ENCODE assay signal across 9 cellular contexts in the genomic region with DNA sequence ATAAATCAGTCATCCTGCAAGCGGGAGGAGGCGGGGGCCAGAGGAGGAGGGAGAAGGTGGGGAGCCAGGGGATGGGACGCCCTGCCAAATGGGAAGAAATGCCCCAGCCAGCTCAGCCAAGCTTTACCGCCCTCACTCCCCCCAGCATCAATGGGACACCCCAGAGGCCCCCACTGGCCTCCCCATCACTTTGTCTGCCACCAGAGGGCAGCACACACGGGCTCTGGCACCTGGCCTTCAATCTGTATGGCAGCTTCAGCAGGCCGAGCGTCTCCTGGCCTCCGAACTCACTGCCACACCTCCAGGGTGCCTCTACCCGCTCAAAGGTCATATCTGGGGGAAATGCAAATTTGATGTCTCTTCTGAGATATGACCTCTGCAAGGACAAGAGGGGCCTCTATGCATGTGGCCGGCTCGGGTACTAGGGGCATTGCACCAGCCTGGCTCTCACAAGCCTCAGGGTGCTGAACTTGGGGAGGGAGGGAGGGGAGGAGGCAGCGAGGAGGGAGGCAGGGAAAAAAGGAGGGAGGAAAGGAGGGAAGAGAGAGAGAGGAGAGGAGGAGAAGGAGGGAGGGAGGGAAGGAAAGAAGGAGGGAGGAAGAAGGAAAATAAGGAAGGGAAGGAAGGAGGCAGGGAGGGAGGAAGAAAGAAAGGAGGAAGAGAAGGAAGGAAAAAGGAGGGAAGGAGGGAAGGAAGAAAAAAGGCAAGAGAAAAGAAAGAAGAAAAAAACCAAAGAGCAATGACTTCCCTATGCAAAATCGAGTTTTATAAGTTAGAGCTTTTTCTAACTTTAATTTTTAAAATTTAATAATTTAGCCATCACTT. TPM values are rescaled to one million over a fixed set of nuclear protein-coding genes. Genes with fewer than 3 reads are reported as not detected.
DNase-seq lines count a peak whose midpoint lies in the region; ATAC-seq and TF ChIP-seq lines count a peak whose summit lies in the region.
"Had no signal": no experiment of that assay in that cellular context is flagged by ENCODE, and none has a peak within 500 bp of the region (broad histone marks: within the 10 kb centered on the region; RNA-seq: fewer than 3 reads in every experiment).

No MANE protein-coding gene starts in this region.

- peaks cover 90% of the 10 kb centered on the region for H3K27me3 Mint-ChIP-seq in activated naive CD4-positive, alpha-beta T cell treated with anti-CD3 and anti-CD28 coated beads, Interleukin-2, amount 10 ng/mL, durations not matched to agents 7 days and 5 days

- H3K4me3 ChIP-seq in retinal pigment epithelial cell (ENCODE audit: low read length), result no peak overlapping the region

- intact Hi-C loops in Right ventricle myocardium superior (cut with DNase I), result loop anchor here (10.0 kb wide), 1 partner anchor 163 kb away; no protein-coding TSS in a partner anchor

- H3K4me1 Mint-ChIP-seq in activated naive CD4-positive, alpha-beta T cell treated with anti-CD3 and anti-CD28 coated beads, Interleukin-2, amount 10 ng/mL, durations not matched to agents 7 days and 5 days, result no peaks in the 10 kb centered on the region

- H3K4me3 Mint-ChIP-seq in activated naive CD4-positive, alpha-beta T cell treated with anti-CD3 and anti-CD28 coated beads, Interleukin-2, amount 10 ng/mL, durations not matched to agents 7 days and 5 days, result no peak overlapping the region

- DNase-seq in NCI-H146 (lab: John Stamatoyannopoulos, UW) (peak; percentile 34), NCI-H146 treated with DMSO at 0.1 percent for 48 hours (lab: John Stamatoyannopoulos, UW; ENCODE audit: unreplicated experiment) (no peak), HPDE6-E6E7 (ENCODE audit: extremely low spot score) (peak; percentile 58), SK-N-DZ (ENCODE audit: low spot score) (peak; percentile 61), Right ventricle myocardium superior (peak; percentile 65), retinal pigment epithelial cell (ENCODE audit: low read depth) (no peak), cortex of kidney (lab: John Stamatoyannopoulos, UW) (no peak)
- DNase-seq in activated naive CD4-positive, alpha-beta T cell treated with anti-CD3 and anti-CD28 coated beads, Interleukin-2, amount 10 ng/mL, durations not matched to agents 7 days and 5 days, result peak; percentile 76

- peak; percentile 83 for ATAC-seq in Right ventricle myocardium superior (ENCODE audit: poor library complexity)

- CTCF ChIA-PET in activated naive CD4-positive, alpha-beta T cell treated with anti-CD3 and anti-CD28 coated beads, Interleukin-2, amount 10 ng/mL, durations not matched to agents 7 days and 5 days (lab: Charles Lee), result interaction anchor here (0.7 to 2.0 kb wide), 7 partner anchors 11 to 44 kb away, joined by 3 to 9 read pairs (median 3); a partner anchor contains a TSS

- H3K36me3 Mint-ChIP-seq in activated naive CD4-positive, alpha-beta T cell treated with anti-CD3 and anti-CD28 coated beads, Interleukin-2, amount 10 ng/mL, durations not matched to agents 7 days and 5 days, result peaks cover 1% of the 10 kb centered on the region

- no peak overlapping the region for H3K27ac Mint-ChIP-seq in activated naive CD4-positive, alpha-beta T cell treated with anti-CD3 and anti-CD28 coated beads, Interleukin-2, amount 10 ng/mL, durations not matched to agents 7 days and 5 days

- peak; percentile 95 for TF ChIP-seq CTCF in retinal pigment epithelial cell (conservative IDR thresholded peaks at IDR 0.05; ENCODE audit: low read depth, low read length)

- H3K9me3 Mint-ChIP-seq in activated naive CD4-positive, alpha-beta T cell treated with anti-CD3 and anti-CD28 coated beads, Interleukin-2, amount 10 ng/mL, durations not matched to agents 7 days and 5 days, result no peaks in the 10 kb centered on the region

RNA-seq across cellular contexts. Expression of a gene that starts 0.7 kb away (rescaled TPM):
- 0.03 TPM in 1 of 2 replicates, not detected in the other for polyA plus RNA-seq in SK-N-DZ (2014; cell fraction: cytosol; rRNA removed)
- not detected in 2 replicates for polyA plus RNA-seq in SK-N-DZ (2014; cell fraction: nucleus; rRNA removed)
- not detected for total RNA-seq in Right ventricle myocardium superior
- total RNA-seq: pulmonary artery endothelial cell had no signal

RNA-seq across cellular contexts. Expression of a gene that starts 33.4 kb away (rescaled TPM):
- 11.2 and 14.0 TPM in 2 replicates for polyA plus RNA-seq in SK-N-DZ (2014; cell fraction: cytosol; rRNA removed)
- polyA plus RNA-seq in SK-N-DZ (2014; cell fraction: nucleus; rRNA removed), result 63.0 and 82.2 TPM in 2 replicates
- total RNA-seq in Right ventricle myocardium superior, result 45.9 TPM

RNA-seq across cellular contexts. Expression of a gene that starts 53.0 kb away (rescaled TPM):
- polyA plus RNA-seq in SK-N-DZ (2014; cell fraction: cytosol; rRNA removed), result 104 and 110 TPM in 2 replicates
- 280 and 394 TPM in 2 replicates for polyA plus RNA-seq in SK-N-DZ (2014; cell fraction: nucleus; rRNA removed)
- 49.0 TPM for total RNA-seq in Right ventricle myocardium superior

Comparison
In these comparisons a context has a peak if more than half of its experiments do, and no peak if none do; other contexts are left out.
1. DNase-seq: peak in NCI-H146 (single experiment), HPDE6-E6E7 (single experiment), SK-N-DZ (single experiment), activated naive CD4-positive, alpha-beta T cell treated with anti-CD3 and anti-CD28 coated beads, Interleukin-2, amount 10 ng/mL, durations not matched to agents 7 days and 5 days (single experiment) and Right ventricle myocardium superior (single experiment); none in NCI-H146 treated with DMSO at 0.1 percent for 48 hours (single experiment), retinal pigment epithelial cell (single experiment) and cortex of kidney (single experiment).